Comparison of ENCODE assay signal across 1 cellular context in the genomic region with DNA sequence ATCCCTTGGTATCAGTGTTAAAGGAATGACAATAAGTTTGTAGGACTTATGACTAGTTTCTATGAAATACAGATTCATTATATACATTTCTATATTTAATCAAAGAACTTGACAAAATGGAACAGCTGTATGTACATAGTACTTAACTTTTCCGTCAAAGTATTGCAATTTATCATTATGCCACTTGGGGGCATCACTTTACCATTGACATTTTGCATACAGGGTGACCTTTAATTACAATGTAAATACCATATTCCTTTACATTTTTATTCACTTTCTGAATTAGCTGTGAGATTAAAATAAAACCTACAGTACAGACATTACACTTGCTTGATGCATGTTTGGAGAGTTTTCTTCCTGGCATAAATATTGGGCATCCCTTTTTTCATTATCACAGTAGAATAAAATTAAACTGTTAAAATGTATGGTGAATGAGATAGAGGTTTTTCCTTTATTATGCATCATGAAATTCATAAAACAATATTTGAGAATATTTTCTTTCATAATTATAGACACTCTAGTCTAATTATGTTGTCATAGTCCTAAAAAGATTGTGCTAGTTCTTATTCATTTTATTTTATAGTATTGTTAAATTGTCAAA.
TF ChIP-seq lines count a peak whose summit lies in the region.

No MANE protein-coding gene starts in this region.

TF ChIP-seq in GM23338, 12 proteins besides CTCF, POLR2A, EP300 and RAD21 (continued from another document):
- no peak for TF ChIP-seq JUNB (IDR thresholded peaks at IDR 0.05; ENCODE audit: unreplicated experiment)
- no peak for TF ChIP-seq EZH2phosphoT487 (IDR thresholded peaks at IDR 0.05; ENCODE audit: unreplicated experiment)
- no peak for TF ChIP-seq POLR2AphosphoS5 (IDR thresholded peaks at IDR 0.05; ENCODE audit: low read depth)
- TF ChIP-seq, protein P1, sequence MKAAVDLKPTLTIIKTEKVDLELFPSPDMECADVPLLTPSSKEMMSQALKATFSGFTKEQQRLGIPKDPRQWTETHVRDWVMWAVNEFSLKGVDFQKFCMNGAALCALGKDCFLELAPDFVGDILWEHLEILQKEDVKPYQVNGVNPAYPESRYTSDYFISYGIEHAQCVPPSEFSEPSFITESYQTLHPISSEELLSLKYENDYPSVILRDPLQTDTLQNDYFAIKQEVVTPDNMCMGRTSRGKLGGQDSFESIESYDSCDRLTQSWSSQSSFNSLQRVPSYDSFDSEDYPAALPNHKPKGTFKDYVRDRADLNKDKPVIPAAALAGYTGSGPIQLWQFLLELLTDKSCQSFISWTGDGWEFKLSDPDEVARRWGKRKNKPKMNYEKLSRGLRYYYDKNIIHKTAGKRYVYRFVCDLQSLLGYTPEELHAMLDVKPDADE (IDR thresholded peaks at IDR 0.05) = no peak
- TF ChIP-seq EZH2 (IDR thresholded peaks at IDR 0.05; ENCODE audit: low read depth, unreplicated experiment) = no peak
- no peak for TF ChIP-seq STAT1 (IDR thresholded peaks at IDR 0.05; ENCODE audit: unreplicated experiment)
- TF ChIP-seq NANOG (IDR thresholded peaks at IDR 0.05; ENCODE audit: borderline replicate concordance) = no peak
- TF ChIP-seq ZNF114 (CRISPR knock-in tag; IDR thresholded peaks at IDR 0.05) = no peak
